In the genomic region with DNA sequence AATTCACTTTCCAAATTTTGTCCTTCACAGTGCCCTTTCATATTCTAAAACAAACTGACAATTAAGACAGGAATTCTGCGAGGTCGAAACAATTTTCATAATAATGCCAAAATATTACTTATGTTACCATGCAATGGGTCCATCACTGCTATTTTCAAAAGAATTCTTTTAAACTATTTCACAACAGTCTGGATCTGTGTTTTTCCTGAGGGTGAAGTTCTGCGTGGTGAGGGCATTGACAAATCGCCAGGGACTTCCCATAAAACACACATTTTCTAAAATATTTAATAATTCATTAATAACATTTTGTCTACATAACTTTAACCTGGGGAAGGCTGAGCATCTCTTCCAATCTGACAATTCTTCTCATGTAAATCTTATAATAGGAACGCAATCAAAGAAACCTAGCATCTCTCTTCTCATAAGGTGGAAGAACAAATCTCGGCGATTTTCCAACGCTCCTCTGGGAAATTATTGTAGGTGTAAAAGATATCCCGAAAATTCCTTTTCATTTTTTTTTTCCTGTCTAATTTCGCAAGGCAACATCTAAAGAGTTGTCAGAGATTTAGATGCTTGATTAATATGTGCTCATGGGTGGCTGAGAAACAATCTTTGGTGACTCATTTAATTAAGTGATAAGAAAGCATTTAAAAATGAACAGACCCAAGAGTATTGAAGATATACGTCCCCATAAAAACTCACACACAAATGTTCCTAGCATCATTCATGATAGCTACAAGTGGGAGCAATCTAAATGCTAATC, we compare ENCODE assay signal across 1 cellular context.
TF ChIP-seq lines count a peak whose summit lies in the region.

No MANE protein-coding gene starts in this region.

TF ChIP-seq in HepG2, 621 proteins besides CTCF, POLR2A, EP300 and RAD21:
- TF ChIP-seq TAF15 (IDR thresholded peaks at IDR 0.05; ENCODE audit: low read depth, low read length, poor library complexity, severe bottlenecking) = no peak
- no peak for TF ChIP-seq PITX1 (CRISPR knock-in tag; IDR thresholded peaks at IDR 0.05)
- no peak for TF ChIP-seq ZNF282 (IDR thresholded peaks at IDR 0.05; ENCODE audit: partially characterized antibody)
- TF ChIP-seq, protein P1, sequence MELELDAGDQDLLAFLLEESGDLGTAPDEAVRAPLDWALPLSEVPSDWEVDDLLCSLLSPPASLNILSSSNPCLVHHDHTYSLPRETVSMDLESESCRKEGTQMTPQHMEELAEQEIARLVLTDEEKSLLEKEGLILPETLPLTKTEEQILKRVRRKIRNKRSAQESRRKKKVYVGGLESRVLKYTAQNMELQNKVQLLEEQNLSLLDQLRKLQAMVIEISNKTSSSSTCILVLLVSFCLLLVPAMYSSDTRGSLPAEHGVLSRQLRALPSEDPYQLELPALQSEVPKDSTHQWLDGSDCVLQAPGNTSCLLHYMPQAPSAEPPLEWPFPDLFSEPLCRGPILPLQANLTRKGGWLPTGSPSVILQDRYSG (CRISPR knock-in tag; IDR thresholded peaks at IDR 0.05) = no peak
- TF ChIP-seq CEBPB (IDR thresholded peaks at IDR 0.05; ENCODE audit: borderline replicate concordance, low read depth, low read length) = peak; percentile 51; the same call in 1 of the 2 replicates
- TF ChIP-seq PAX8 (CRISPR knock-in tag; IDR thresholded peaks at IDR 0.05; ENCODE audit: borderline replicate concordance) = no peak
- TF ChIP-seq MLLT10 (CRISPR knock-in tag; IDR thresholded peaks at IDR 0.05) = no peak
- TF ChIP-seq, protein P2, sequence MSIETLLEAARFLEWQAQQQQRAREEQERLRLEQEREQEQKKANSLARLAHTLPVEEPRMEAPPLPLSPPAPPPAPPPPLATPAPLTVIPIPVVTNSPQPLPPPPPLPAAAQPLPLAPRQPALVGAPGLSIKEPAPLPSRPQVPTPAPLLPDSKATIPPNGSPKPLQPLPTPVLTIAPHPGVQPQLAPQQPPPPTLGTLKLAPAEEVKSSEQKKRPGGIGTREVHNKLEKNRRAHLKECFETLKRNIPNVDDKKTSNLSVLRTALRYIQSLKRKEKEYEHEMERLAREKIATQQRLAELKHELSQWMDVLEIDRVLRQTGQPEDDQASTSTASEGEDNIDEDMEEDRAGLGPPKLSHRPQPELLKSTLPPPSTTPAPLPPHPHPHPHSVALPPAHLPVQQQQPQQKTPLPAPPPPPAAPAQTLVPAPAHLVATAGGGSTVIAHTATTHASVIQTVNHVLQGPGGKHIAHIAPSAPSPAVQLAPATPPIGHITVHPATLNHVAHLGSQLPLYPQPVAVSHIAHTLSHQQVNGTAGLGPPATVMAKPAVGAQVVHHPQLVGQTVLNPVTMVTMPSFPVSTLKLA (IDR thresholded peaks at IDR 0.05) = no peak
- no peak for TF ChIP-seq NBN (conservative IDR thresholded peaks at IDR 0.05)
